In genomic region chr10:133246236-133246626, GRCh38 we compare ENCODE assay signal across 13 cellular contexts. TPM values are rescaled to one million over a fixed set of nuclear protein-coding genes. Genes with fewer than 3 reads are reported as not detected.
DNase-seq lines count a peak whose midpoint lies in the region; ATAC-seq, FAIRE-seq and TF ChIP-seq lines count a peak whose summit lies in the region.
"Had no signal": no experiment of that assay in that cellular context is flagged by ENCODE, and none has a peak within 500 bp of the region (broad histone marks: within the 10 kb centered on the region; RNA-seq: fewer than 3 reads in every experiment).

No MANE protein-coding gene starts in this region.

- H2BK5ac ChIP-seq in IMR-90 (ENCODE audit: low read depth, low read length, poor library complexity, severe bottlenecking) (no peak overlapping the region), H1 (ENCODE audit: low read depth, low read length) (no peak overlapping the region), mesendoderm (ENCODE audit: low read length) (no peak overlapping the region)

- no peak overlapping the region for H2BK15ac ChIP-seq in IMR-90 (ENCODE audit: low read depth, low read length)
- no peak overlapping the region for H2BK15ac ChIP-seq in H1 (ENCODE audit: low read length)
- H2BK15ac ChIP-seq in mesendoderm (replicated peaks; ENCODE audit: low read depth), result no peak overlapping the region

- H3K4me3 ChIP-seq in BLaER1, result peak overlapping the region; percentile 14; the same call in 1 of the 2 replicates
- H3K4me3 ChIP-seq in IMR-90 (ENCODE audit: insufficient read depth, low read depth, low read length), result no peak overlapping the region
- H3K4me3 ChIP-seq in H1 (ENCODE audit: extremely low read depth in 1 of 4, insufficient read depth in 2 of 4, low read depth in 3 of 4, low read length in 4 of 4), result no peak overlapping the region
- no peak overlapping the region for H3K4me3 ChIP-seq in mesendoderm (ENCODE audit: low read length)

- H3K27me3 ChIP-seq in BLaER1 (peaks cover 20% of the 10 kb centered on the region), IMR-90 (ENCODE audit: control insufficient read depth, insufficient read depth, low read length) (peaks cover 26% of the 10 kb centered on the region), H1 (replicated peaks in 1 of 4; ENCODE audit: control insufficient read depth in 3 of 4, extremely low read depth in 1 of 4, insufficient read depth in 3 of 4, low read length in 3 of 4) (no peaks in the 10 kb centered on the region; a peak in 3 of 7 replicates), mesendoderm (ENCODE audit: insufficient read depth, low read length, poor library complexity) (no peaks in the 10 kb centered on the region)

- peaks cover 23 to 55% of the 10 kb centered on the region in 2 donors for H3K27me3 Mint-ChIP-seq in effector memory CD8-positive, alpha-beta T cell

- H3K79me1 ChIP-seq in IMR-90 (ENCODE audit: low read depth in 1 of 2, low read length in 2 of 2) (no peaks in the 10 kb centered on the region), H1 (ENCODE audit: low read depth, low read length) (0 out of 2 replicates have a peak, but pooled peaks cover 2% of the 10 kb centered on the region), mesendoderm (ENCODE audit: low read length) (no peaks in the 10 kb centered on the region)

- H3K14ac ChIP-seq in IMR-90 (replicated peaks; ENCODE audit: low read depth, low read length) (no peak overlapping the region), H1 (ENCODE audit: insufficient read length) (no peak overlapping the region)

- POLR2A ChIA-PET in IMR-90 (lab: Charles Lee; ENCODE audit: unreplicated experiment) (no interaction called here), H1 (lab: Charles Lee; ENCODE audit: partially characterized antibody) (interaction anchor here (1.0 to 2.3 kb wide), 4 partner anchors 8 to 27 kb away, joined by 3 to 6 read pairs (median 4); partner anchors contain the start of gene VENTX)

- 52% methylated on average over 5 of the region's 12 CpGs; no CpG with 5 or more reads in 1 of the 2 experiments for WGBS in IMR-90 (ENCODE audit: extremely low coverage in 2 of 2, insufficient read length in 1 of 2), 2 experiments
- 92% methylated on average over 11 of the region's 12 CpGs; no CpG with 5 or more reads in 1 of the 2 experiments for WGBS in H1 (ENCODE audit: extremely low coverage in 1 of 2, insufficient coverage in 1 of 2, insufficient read length in 1 of 2, insufficient replicate concordance in 2 of 2, low coverage in 1 of 2, low lambda C conversion rate in 2 of 2, missing lambda C conversion rate in 1 of 2), 2 experiments
- WGBS in mesendoderm (ENCODE audit: extremely low coverage, insufficient coverage, low lambda C conversion rate), result no CpG with 5 or more reads among the region's 12 CpGs

- H4K91ac ChIP-seq in IMR-90 (ENCODE audit: insufficient read depth, low read depth, low read length) (no peak overlapping the region), H1 (replicated peaks; ENCODE audit: insufficient read length, low read length) (peak overlapping the region; percentile 3)

- H3K27ac ChIP-seq in BLaER1, result no peak overlapping the region
- H3K27ac ChIP-seq in IMR-90 (ENCODE audit: insufficient read depth, low read length), result no peak overlapping the region
- no peak overlapping the region for H3K27ac ChIP-seq in H1 (ENCODE audit: low read depth, low read length)
- no peak overlapping the region for H3K27ac ChIP-seq in mesendoderm (ENCODE audit: low read depth, low read length)
- H3K27ac ChIP-seq: C4-2B had no signal

- no peak for ATAC-seq in IMR-90 (ENCODE audit: low read depth)
- no peak for ATAC-seq in effector memory CD8-positive, alpha-beta T cell (replicated peaks)

- H3K36me3 Mint-ChIP-seq in effector memory CD8-positive, alpha-beta T cell (ENCODE audit: insufficient read depth), result peaks cover 4% of the 10 kb centered on the region
- H3K36me3 Mint-ChIP-seq: CD4-positive, alpha-beta memory T cell had no signal

- H3K9me1 ChIP-seq in IMR-90 (ENCODE audit: insufficient read depth, low read length), result peaks cover 4% of the 10 kb centered on the region

- no peaks in the 10 kb centered on the region for H4K20me1 ChIP-seq in BLaER1
- H4K20me1 ChIP-seq in IMR-90 (ENCODE audit: insufficient read depth, low read length), result no peaks in the 10 kb centered on the region; the same call in 1 of the 2 replicates
- peaks cover 0 to 6% of the 10 kb centered on the region in 2 experiments for H4K20me1 ChIP-seq in H1 (replicated peaks in 1 of 2; ENCODE audit: control insufficient read depth in 1 of 2, insufficient read depth in 2 of 2, low read length in 2 of 2)

- peak overlapping the region; percentile 96 for H3K4me2 ChIP-seq in BLaER1
- no peak overlapping the region for H3K4me2 ChIP-seq in IMR-90 (ENCODE audit: low read depth, low read length)
- no peak overlapping the region for H3K4me2 ChIP-seq in H1 (ENCODE audit: insufficient read depth in 1 of 2, low read depth in 2 of 2, low read length in 2 of 2)
- H3K4me2 ChIP-seq in mesendoderm (ENCODE audit: low read length), result no peak overlapping the region

- H3K4me1 ChIP-seq in BLaER1 (peaks cover 67% of the 10 kb centered on the region), IMR-90 (ENCODE audit: control insufficient read depth, insufficient read depth, low read length) (no peaks in the 10 kb centered on the region), H1 (replicated peaks in 1 of 4; ENCODE audit: control insufficient read depth in 3 of 4, insufficient read depth in 4 of 4, low read length in 3 of 4) (peaks cover 0 to 15% (median 8%) of the 10 kb centered on the region in 4 experiments; a peak in 5 of 7 replicates), mesendoderm (ENCODE audit: control insufficient read depth, low read depth, low read length) (no peaks in the 10 kb centered on the region)

- no peak overlapping the region for H3K27ac Mint-ChIP-seq in effector memory CD8-positive, alpha-beta T cell
- H3K27ac Mint-ChIP-seq: CD4-positive, alpha-beta memory T cell had no signal

- H3K9me3 ChIP-seq in BLaER1 (no peaks in the 10 kb centered on the region), IMR-90 (ENCODE audit: control insufficient read depth, insufficient read depth, low read length) (no peaks in the 10 kb centered on the region), H1 (ENCODE audit: insufficient read depth in 2 of 2, low read depth in 1 of 2, low read length in 1 of 2) (no peaks in the 10 kb centered on the region)

- no peak overlapping the region for H2BK120ac ChIP-seq in IMR-90 (ENCODE audit: low read depth, low read length)
- no peak overlapping the region for H2BK120ac ChIP-seq in H1 (replicated peaks; ENCODE audit: low read depth, low read length)
- H2BK120ac ChIP-seq in mesendoderm (ENCODE audit: low read depth, low read length), result no peak overlapping the region

- H3K4me1 Mint-ChIP-seq in effector memory CD8-positive, alpha-beta T cell (ENCODE audit: low read depth in 2 of 2), result peaks cover 14% of the 10 kb centered on the region in 2 donors

- H2BK12ac ChIP-seq in H1 (ENCODE audit: low read depth, low read length), result no peak overlapping the region

- DNase-seq in IMR-90 (no peak), H1 (ENCODE audit: low read depth in 1 of 2, low spot score in 2 of 2) (no peak), mesendoderm (no peak), NCI-H526 (lab: John Stamatoyannopoulos, UW) (no peak), DMS153 (lab: John Stamatoyannopoulos, UW) (no peak), NCI-H446 (lab: John Stamatoyannopoulos, UW) (no peak)
- DNase-seq in effector memory CD8-positive, alpha-beta T cell, result no peak
- DNase-seq: CD4-positive, alpha-beta memory T cell had no signal

- in situ Hi-C loops in IMR-90 (cut with MboI; ENCODE audit: low sequenced_read_pairs), result no loop called here

- TF ChIP-seq RAD21 in IMR-90 (IDR thresholded peaks at IDR 0.05; ENCODE audit: low read length), result no peak
- no peak for TF ChIP-seq RAD21 in H1 (IDR thresholded peaks at IDR 0.05 in 1 of 2, conservative IDR thresholded peaks at IDR 0.05 in 1 of 2; ENCODE audit: low read depth in 2 of 2, low read length in 2 of 2)

- H2AK9ac ChIP-seq in IMR-90 (replicated peaks; ENCODE audit: low read depth, low read length, poor library complexity), result peak overlapping the region; percentile 61

- no peak overlapping the region for H2AK5ac ChIP-seq in IMR-90 (ENCODE audit: low read depth, low read length)
- no peak overlapping the region for H2AK5ac ChIP-seq in H1 (ENCODE audit: low read depth, low read length)
- no peak overlapping the region for H2AK5ac ChIP-seq in mesendoderm (ENCODE audit: low read length)

- TF ChIP-seq POLR2A in IMR-90 (IDR thresholded peaks at IDR 0.05; ENCODE audit: low read depth, low read length) (no peak), H1 (IDR thresholded peaks at IDR 0.05; ENCODE audit: control extremely low read depth in 1 of 2, low read depth in 2 of 2, low read length in 2 of 2) (no peak)

- dilution Hi-C loops in IMR-90 (cut with HindIII; ENCODE audit: low sequenced_read_pairs, unreplicated experiment), result no loop called here

- H3K9ac ChIP-seq in BLaER1 (no peak overlapping the region), IMR-90 (ENCODE audit: low read depth, low read length) (no peak overlapping the region), H1 (replicated peaks in 1 of 4; ENCODE audit: extremely low read depth in 1 of 4, low read depth in 3 of 4, low read length in 3 of 4) (no peak overlapping the region), mesendoderm (ENCODE audit: low read length) (no peak overlapping the region)

- FAIRE-seq in H1 (lab: Jason Lieb, UNC), result no peak
- FAIRE-seq: H54 had no signal

- intact Hi-C loops in IMR-90 (cut with micrococcal nuclease), result no loop called here

- CTCF ChIA-PET in IMR-90 (lab: Yijun Ruan, JAX), result no interaction called here
- CTCF ChIA-PET in H1 (lab: Charles Lee; ENCODE audit: partially characterized antibody), result interaction anchor here (1.1 to 3.6 kb wide), 13 partner anchors 12 to 343 kb away, joined by 3 to 24 read pairs (median 8); no protein-coding TSS in a partner anchor

- H3K36me3 ChIP-seq in BLaER1 (no peaks in the 10 kb centered on the region), IMR-90 (ENCODE audit: control insufficient read depth, insufficient read depth, low read length) (no peaks in the 10 kb centered on the region), H1 (ENCODE audit: control insufficient read depth in 2 of 4, insufficient read depth in 4 of 4, low read length in 3 of 4) (no peaks in the 10 kb centered on the region; a peak in 3 of 8 replicates), mesendoderm (ENCODE audit: control insufficient read depth, insufficient read depth, low read length) (no peaks in the 10 kb centered on the region)

- TF ChIP-seq CTCF in IMR-90 (conservative IDR thresholded peaks at IDR 0.05; ENCODE audit: low read depth, low read length) (no peak), H1 (IDR thresholded peaks at IDR 0.05; ENCODE audit: control extremely low read depth in 1 of 3, insufficient read depth in 1 of 3, low read depth in 1 of 3, low read length in 3 of 3) (no peak)

- H3K56ac ChIP-seq in IMR-90 (ENCODE audit: extremely low read depth, insufficient read depth, low read length), result no peak overlapping the region
- no peak overlapping the region for H3K56ac ChIP-seq in H1 (replicated peaks; ENCODE audit: insufficient read length, low read depth, low read length)
- peak overlapping the region; percentile 25 for H3K56ac ChIP-seq in mesendoderm (ENCODE audit: low read length)

- no peak overlapping the region for H3K4me3 Mint-ChIP-seq in effector memory CD8-positive, alpha-beta T cell
- H3K4me3 Mint-ChIP-seq: CD4-positive, alpha-beta memory T cell had no signal

- H3K4ac ChIP-seq in IMR-90 (ENCODE audit: low read depth, low read length), result no peak overlapping the region
- no peak overlapping the region for H3K4ac ChIP-seq in H1 (replicated peaks; ENCODE audit: insufficient read length, low read depth, low read length)
- H3K4ac ChIP-seq in mesendoderm (ENCODE audit: low read depth, low read length), result no peak overlapping the region

- 0 out of 2 replicates have a peak, but pooled peaks cover 1% of the 10 kb centered on the region for H3K23me2 ChIP-seq in H1 (ENCODE audit: low read depth, low read length)

- H2AFZ ChIP-seq in IMR-90 (replicated peaks; ENCODE audit: low read length, poor library complexity) (no peak overlapping the region), H1 (ENCODE audit: low read length) (no peak overlapping the region)

- TF ChIP-seq EP300 in H1 (IDR thresholded peaks at IDR 0.05; ENCODE audit: borderline replicate concordance in 1 of 2, low read depth in 2 of 2, low read length in 2 of 2), result no peak

- H3K79me2 ChIP-seq in H1 (ENCODE audit: control insufficient read depth in 1 of 2, insufficient read depth in 2 of 2, low read length in 2 of 2) (no peaks in the 10 kb centered on the region), mesendoderm (ENCODE audit: control insufficient read depth, insufficient read depth, low read length) (no peaks in the 10 kb centered on the region)

- no TSS peak for BruUV-seq in IMR-90 (replicated peaks; lab: Mats Ljungman, UMichigan)

- H3K9me3 Mint-ChIP-seq in effector memory CD8-positive, alpha-beta T cell, result no peaks in the 10 kb centered on the region
- H3K9me3 Mint-ChIP-seq: CD4-positive, alpha-beta memory T cell had no signal

- H3K23ac ChIP-seq in IMR-90 (ENCODE audit: low read depth, low read length) (no peak overlapping the region), H1 (ENCODE audit: insufficient read length) (no peak overlapping the region), mesendoderm (ENCODE audit: low read length) (no peak overlapping the region)

- H4K8ac ChIP-seq in IMR-90 (ENCODE audit: low read depth in 2 of 2, low read length in 2 of 2) (no peak overlapping the region), H1 (ENCODE audit: extremely low read depth, insufficient read depth, low read length) (no peak overlapping the region), mesendoderm (ENCODE audit: low read depth, low read length) (no peak overlapping the region)

- no peak overlapping the region for H2BK20ac ChIP-seq in IMR-90 (ENCODE audit: low read depth, low read length)
- 0 out of 2 replicates have a peak overlapping the region, but pooled peaks have one; percentile 18 for H2BK20ac ChIP-seq in H1 (ENCODE audit: low read length)

- H4K5ac ChIP-seq in IMR-90 (ENCODE audit: low read depth, low read length), result no peak overlapping the region
- H4K5ac ChIP-seq in H1 (ENCODE audit: insufficient read length, low read depth, low read length), result no peak overlapping the region
- no peak overlapping the region for H4K5ac ChIP-seq in mesendoderm (ENCODE audit: low read length)

- H3K18ac ChIP-seq in IMR-90 (ENCODE audit: low read depth, low read length) (no peak overlapping the region), H1 (ENCODE audit: extremely low read depth, low read length) (no peak overlapping the region), mesendoderm (ENCODE audit: low read length) (no peak overlapping the region)

RNA-seq across cellular contexts. Expression of gene VENTX, which starts 8.6 kb away (rescaled TPM):
- not detected in 2 replicates for total RNA-seq in IMR-90 (2012; rRNA removed)
- polyA plus RNA-seq in IMR-90 (2012; rRNA removed) (not detected in 2 replicates), H1 (2011; rRNA removed) (5.6 and 7.8 TPM in 2 replicates)
- not detected in 2 replicates for polyA plus RNA-seq in IMR-90 (2012; cell fraction: cytosol; rRNA removed)
- polyA plus RNA-seq in IMR-90 (2012; cell fraction: nucleus; rRNA removed; ENCODE audit: low replicate concordance), result 0.02 TPM in 1 of 2 replicates, not detected in the other
- total RNA-seq in H1 (2021; fragmentation: NEBNext Ultra II Directional; extraction: Animal tissue kit (Norgen Biotek cat#: 25700)), result 4.7 and 5.6 TPM in 2 replicates
- polyA plus RNA-seq in H1 (2011; cell fraction: cytosol; rRNA removed), result 4.6 TPM
- polyA plus RNA-seq in H1 (2011; cell fraction: nucleus; rRNA removed), result 17.4 TPM
- polyA plus RNA-seq in H1 (2012, experiment 1 of 2), result 3.4 to 5.9 TPM (median 5.1 TPM) in 4 replicates
- polyA plus RNA-seq in H1 (2012, experiment 2 of 2), result 3.8 TPM
- 3.8 TPM for polyA plus RNA-seq in H1 (2013, experiment 1 of 2)
- 3.5 TPM for polyA plus RNA-seq in H1 (2013, experiment 2 of 2)
- 1.6 and 1.7 TPM in 2 replicates for polyA minus RNA-seq in H1 (2011; rRNA and poly(A)+ RNA removed)
- polyA minus RNA-seq in H1 (2011; cell fraction: cytosol; rRNA and poly(A)+ RNA removed), result 5.8 TPM
- polyA minus RNA-seq in H1 (2011; cell fraction: nucleus; rRNA and poly(A)+ RNA removed), result 6.0 TPM
- 2.1 TPM for polyA plus RNA-seq in mesendoderm (2013, experiment 1 of 2)
- 2.0 TPM for polyA plus RNA-seq in mesendoderm (2013, experiment 2 of 2)
- total RNA-seq: CD4-positive, alpha-beta memory T cell; Daoy had no signal
- polyA plus RNA-seq: CD4-positive, alpha-beta memory T cell had no signal

RNA-seq across cellular contexts. Expression of gene UTF1, which starts 16.2 kb away (rescaled TPM):
- not detected in 2 replicates for total RNA-seq in IMR-90 (2012; rRNA removed)
- polyA plus RNA-seq in IMR-90 (2012; rRNA removed), result not detected in 2 replicates
- polyA plus RNA-seq in IMR-90 (2012; cell fraction: cytosol; rRNA removed), result not detected in 2 replicates
- polyA plus RNA-seq in IMR-90 (2012; cell fraction: nucleus; rRNA removed; ENCODE audit: low replicate concordance), result not detected in 2 replicates
- 21.7 and 21.8 TPM in 2 replicates for total RNA-seq in H1 (2021; fragmentation: NEBNext Ultra II Directional; extraction: Animal tissue kit (Norgen Biotek cat#: 25700))
- polyA plus RNA-seq in H1 (2011; rRNA removed), result 0.47 and 0.97 TPM in 2 replicates
- 0.56 TPM for polyA plus RNA-seq in H1 (2011; cell fraction: cytosol; rRNA removed)
- polyA plus RNA-seq in H1 (2011; cell fraction: nucleus; rRNA removed), result 3.0 TPM
- polyA plus RNA-seq in H1 (2012, experiment 1 of 2), result 4.6 to 12.2 TPM (median 10.6 TPM) in 4 replicates
- 0.80 TPM for polyA plus RNA-seq in H1 (2012, experiment 2 of 2)
- polyA plus RNA-seq in H1 (2013, experiment 1 of 2), result 23.8 TPM
- polyA plus RNA-seq in H1 (2013, experiment 2 of 2), result 24.8 TPM
- polyA minus RNA-seq in H1 (2011; rRNA and poly(A)+ RNA removed), result not detected in 2 replicates
- 6.3 TPM for polyA minus RNA-seq in H1 (2011; cell fraction: cytosol; rRNA and poly(A)+ RNA removed)
- polyA minus RNA-seq in H1 (2011; cell fraction: nucleus; rRNA and poly(A)+ RNA removed), result 4.3 TPM
- polyA plus RNA-seq in mesendoderm (2013, experiment 1 of 2), result 2.4 TPM
- 1.9 TPM for polyA plus RNA-seq in mesendoderm (2013, experiment 2 of 2)
- total RNA-seq: CD4-positive, alpha-beta memory T cell; Daoy; HT1080 had no signal
- polyA plus RNA-seq: CD4-positive, alpha-beta memory T cell had no signal

RNA-seq across cellular contexts. Expression of gene ADAM8, which starts 30.4 kb away (rescaled TPM):
- total RNA-seq in IMR-90 (2012; rRNA removed), result under 0.01 and 0.28 TPM in 2 replicates
- 0.74 and 0.90 TPM in 2 replicates for polyA plus RNA-seq in IMR-90 (2012; rRNA removed)
- polyA plus RNA-seq in IMR-90 (2012; cell fraction: cytosol; rRNA removed), result 0.14 and 0.51 TPM in 2 replicates
- polyA plus RNA-seq in IMR-90 (2012; cell fraction: nucleus; rRNA removed; ENCODE audit: low replicate concordance), result 6.8 and 19.7 TPM in 2 replicates
- total RNA-seq in H1 (2021; fragmentation: NEBNext Ultra II Directional; extraction: Animal tissue kit (Norgen Biotek cat#: 25700)), result 4.4 and 4.6 TPM in 2 replicates
- 4.6 and 6.0 TPM in 2 replicates for polyA plus RNA-seq in H1 (2011; rRNA removed)
- 3.4 TPM for polyA plus RNA-seq in H1 (2011; cell fraction: cytosol; rRNA removed)
- 24.5 TPM for polyA plus RNA-seq in H1 (2011; cell fraction: nucleus; rRNA removed)
- 1.7 to 3.4 TPM (median 2.6 TPM) in 4 replicates for polyA plus RNA-seq in H1 (2012, experiment 1 of 2)
- polyA plus RNA-seq in H1 (2012, experiment 2 of 2), result 1.7 TPM
- 3.5 TPM for polyA plus RNA-seq in H1 (2013, experiment 1 of 2)
- polyA plus RNA-seq in H1 (2013, experiment 2 of 2), result 3.1 TPM
- polyA minus RNA-seq in H1 (2011; rRNA and poly(A)+ RNA removed), result 2.2 and 2.5 TPM in 2 replicates
- 3.8 TPM for polyA minus RNA-seq in H1 (2011; cell fraction: cytosol; rRNA and poly(A)+ RNA removed)
- polyA minus RNA-seq in H1 (2011; cell fraction: nucleus; rRNA and poly(A)+ RNA removed), result 10.3 TPM
- polyA plus RNA-seq in mesendoderm (2013, experiment 1 of 2), result 0.27 TPM
- 0.28 TPM for polyA plus RNA-seq in mesendoderm (2013, experiment 2 of 2)

Comparison
In these comparisons a context has a peak if more than half of its experiments do, and no peak if none do; other contexts are left out.
1. RNA of gene UTF1, which starts 16.2 kb away (total RNA-seq): 21.7 to 21.8 TPM in H1; not detected in IMR-90; every median in the first group is over 10 times any median in the second.